ENCODE assay signal across 16 cellular contexts in genomic region chr1:6495041-6495441, GRCh38. TPM values are rescaled to one million over a fixed set of nuclear protein-coding genes. Genes with fewer than 3 reads are reported as not detected.
DNase-seq lines count a peak whose midpoint lies in the region; ATAC-seq, FAIRE-seq and TF ChIP-seq lines count a peak whose summit lies in the region.
"Had no signal": no experiment of that assay in that cellular context is flagged by ENCODE, and none has a peak within 500 bp of the region (broad histone marks: within the 10 kb centered on the region; RNA-seq: fewer than 3 reads in every experiment).

No MANE protein-coding gene starts in this region.

- ATAC-seq in CD4-positive, alpha-beta T cell (ENCODE audit: poor library complexity), result peak; percentile 15

- CTCF ChIA-PET in CD4-positive, alpha-beta T cell (lab: Charles Lee), result interaction anchor here (1.2 to 1.7 kb wide), 2 partner anchors 9 to 151 kb away, joined by 3 read pairs; no protein-coding TSS in a partner anchor
- CTCF ChIA-PET in H1 (lab: Charles Lee; ENCODE audit: partially characterized antibody), result interaction anchor here (1.2 to 7.5 kb wide), 6 partner anchors 9 to 57 kb away, joined by 4 to 60 read pairs (median 6); no protein-coding TSS in a partner anchor
- CTCF ChIA-PET in CD4-positive, alpha-beta memory T cell (lab: Charles Lee; ENCODE audit: partially characterized antibody), result interaction anchor here (1.1 to 12.4 kb wide), 4 partner anchors 9 to 152 kb away, joined by 4 to 158 read pairs (median 4); no protein-coding TSS in a partner anchor

- H2BK12ac ChIP-seq in H1 (ENCODE audit: low read depth, low read length), result no peak overlapping the region; the same call in 1 of the 2 replicates

- H3K56ac ChIP-seq in H1 (replicated peaks; ENCODE audit: insufficient read length, low read depth, low read length), result no peak overlapping the region

- no peak for FAIRE-seq in H1 (lab: Jason Lieb, UNC)
- FAIRE-seq: TTC549 had no signal

- peak; percentile 66 for DNase-seq in BE2C
- DNase-seq in CD4-positive, alpha-beta T cell, result no peak
- peak; percentile 80 for DNase-seq in NCI-H2171 treated with DMSO at 0.1 percent for 48 hours (lab: John Stamatoyannopoulos, UW)
- no peak for DNase-seq in H1 (ENCODE audit: low read depth in 1 of 2, low spot score in 2 of 2)
- no peak for DNase-seq in NCI-H748 treated with DMSO at 0.1 percent for 48 hours (lab: John Stamatoyannopoulos, UW)
- no peak for DNase-seq in CD4-positive, alpha-beta memory T cell
- no peak for DNase-seq in T-helper 1 cell
- DNase-seq: activated CD4-positive, alpha-beta T cell treated with anti-CD3 and anti-CD28 coated beads, Interleukin-2, amount 50 U/mL, for 48 hours; cortex of kidney; kidney glomerular epithelial cell; NCI-H2029 treated with DMSO at 0.1 percent for 48 hours had no signal

- H3K27me3 Mint-ChIP-seq in CD4-positive, alpha-beta T cell, result peaks cover 4% of the 10 kb centered on the region
- H3K27me3 Mint-ChIP-seq in CD4-positive, alpha-beta memory T cell, result peaks cover 0 to 1% of the 10 kb centered on the region in 2 donors

- no peaks in the 10 kb centered on the region for H3K9me3 Mint-ChIP-seq in CD4-positive, alpha-beta T cell
- H3K9me3 Mint-ChIP-seq in CD4-positive, alpha-beta memory T cell, result no peaks in the 10 kb centered on the region

- H3K4me2 ChIP-seq in H1 (ENCODE audit: insufficient read depth in 1 of 2, low read depth in 2 of 2, low read length in 2 of 2), result peak overlapping the region; percentile 1 to 87; a peak in 1 of 4 replicates
- H3K4me2 ChIP-seq: KMS-11 had no signal

- H3K27me3 ChIP-seq in BE2C (no peaks in the 10 kb centered on the region), H1 (replicated peaks in 1 of 4; ENCODE audit: control insufficient read depth in 3 of 4, extremely low read depth in 1 of 4, insufficient read depth in 3 of 4, low read length in 3 of 4) (peaks cover 0 to 31% (median 20%) of the 10 kb centered on the region in 4 experiments; a peak in 5 of 7 replicates)
- H3K27me3 ChIP-seq in CD4-positive, alpha-beta T cell (ENCODE audit: control insufficient read depth, insufficient read depth, low read length), result no peaks in the 10 kb centered on the region
- no peaks in the 10 kb centered on the region for H3K27me3 ChIP-seq in CD4-positive, alpha-beta memory T cell (ENCODE audit: insufficient read depth, low read length)
- H3K27me3 ChIP-seq: vagina had no signal

- H2AK5ac ChIP-seq in H1 (ENCODE audit: low read depth, low read length), result no peak overlapping the region

- H3K36me3 ChIP-seq in BE2C, result no peaks in the 10 kb centered on the region
- H3K36me3 ChIP-seq in H1 (ENCODE audit: control insufficient read depth in 2 of 4, insufficient read depth in 4 of 4, low read length in 3 of 4), result no peaks in the 10 kb centered on the region
- H3K36me3 ChIP-seq in CD4-positive, alpha-beta memory T cell (ENCODE audit: insufficient read depth, low read length), result no peaks in the 10 kb centered on the region
- H3K36me3 ChIP-seq: esophagus muscularis mucosa, SJSA1, vagina had no signal

- peaks cover 40% of the 10 kb centered on the region for H3K4me1 Mint-ChIP-seq in CD4-positive, alpha-beta T cell (ENCODE audit: low read depth)
- H3K4me1 Mint-ChIP-seq in CD4-positive, alpha-beta memory T cell, result peaks cover 19 to 50% (median 35%) of the 10 kb centered on the region in 4 donors

- H3K4me3 ChIP-seq in BE2C (ENCODE audit: low read depth, low read length) (no peak overlapping the region), H1 (ENCODE audit: extremely low read depth in 1 of 4, insufficient read depth in 2 of 4, low read depth in 3 of 4, low read length in 4 of 4) (no peak overlapping the region)
- no peak overlapping the region for H3K4me3 ChIP-seq in CD4-positive, alpha-beta memory T cell (ENCODE audit: low read length in 2 of 2)
- H3K4me3 ChIP-seq: esophagus muscularis mucosa, SJSA1, vagina had no signal

- no peak overlapping the region for H3K23ac ChIP-seq in H1 (ENCODE audit: insufficient read length)

- H4K8ac ChIP-seq in H1 (ENCODE audit: extremely low read depth, insufficient read depth, low read length), result no peak overlapping the region; the same call in 1 of the 2 replicates

- H3K18ac ChIP-seq in H1 (ENCODE audit: extremely low read depth, low read length), result no peak overlapping the region

- H3K4me3 Mint-ChIP-seq in CD4-positive, alpha-beta T cell, result no peak overlapping the region
- H3K4me3 Mint-ChIP-seq in CD4-positive, alpha-beta memory T cell, result no peak overlapping the region

- no peak overlapping the region for H3K27ac Mint-ChIP-seq in CD4-positive, alpha-beta T cell
- H3K27ac Mint-ChIP-seq in CD4-positive, alpha-beta memory T cell, result peak overlapping the region in 1 of 7 donors; percentile 30

- H4K5ac ChIP-seq in H1 (ENCODE audit: insufficient read length, low read depth, low read length), result no peak overlapping the region

- H2BK15ac ChIP-seq in H1 (ENCODE audit: low read length), result no peak overlapping the region

- POLR2A ChIA-PET in CD4-positive, alpha-beta T cell (lab: Charles Lee), result no interaction called here
- POLR2A ChIA-PET in H1 (lab: Charles Lee; ENCODE audit: partially characterized antibody), result interaction anchor here (1.3 kb wide), 1 partner anchor 59 kb away, joined by 4 read pairs; the partner anchor contains the start of gene NOL9
- POLR2A ChIA-PET in CD4-positive, alpha-beta memory T cell (lab: Charles Lee; ENCODE audit: partially characterized antibody), result interaction anchor here (1.8 kb wide), 1 partner anchor 59 kb away, joined by 5 read pairs; the partner anchor contains the start of gene NOL9

- peaks cover 19% of the 10 kb centered on the region; the same call in 1 of the 2 replicates for H3K23me2 ChIP-seq in H1 (ENCODE audit: low read depth, low read length)

- no peak overlapping the region for H3K14ac ChIP-seq in H1 (ENCODE audit: insufficient read length)

- H3K79me1 ChIP-seq in H1 (ENCODE audit: low read depth, low read length), result no peaks in the 10 kb centered on the region; the same call in 1 of the 2 replicates

- no peak overlapping the region for H2BK5ac ChIP-seq in H1 (ENCODE audit: low read depth, low read length)

- H3K36me3 Mint-ChIP-seq in CD4-positive, alpha-beta T cell (ENCODE audit: low read depth), result no peaks in the 10 kb centered on the region
- H3K36me3 Mint-ChIP-seq in CD4-positive, alpha-beta memory T cell, result peaks cover 0 to 2% of the 10 kb centered on the region in 2 donors

- TF ChIP-seq RAD21 in H1 (IDR thresholded peaks at IDR 0.05 in 1 of 2, conservative IDR thresholded peaks at IDR 0.05 in 1 of 2; ENCODE audit: low read depth in 2 of 2, low read length in 2 of 2), result no peak

- no peak overlapping the region for H2BK20ac ChIP-seq in H1 (ENCODE audit: low read length)

- H3K9me3 ChIP-seq in BE2C (no peaks in the 10 kb centered on the region), H1 (ENCODE audit: insufficient read depth in 2 of 2, low read depth in 1 of 2, low read length in 1 of 2) (no peaks in the 10 kb centered on the region)
- no peaks in the 10 kb centered on the region for H3K9me3 ChIP-seq in CD4-positive, alpha-beta T cell (ENCODE audit: control insufficient read depth, low read length)
- no peaks in the 10 kb centered on the region for H3K9me3 ChIP-seq in CD4-positive, alpha-beta memory T cell (ENCODE audit: control insufficient read depth in 1 of 2, low read length in 2 of 2)
- H3K9me3 ChIP-seq: esophagus muscularis mucosa, SJSA1, vagina had no signal

- H3K79me2 ChIP-seq in H1 (ENCODE audit: control insufficient read depth in 1 of 2, insufficient read depth in 2 of 2, low read length in 2 of 2), result no peaks in the 10 kb centered on the region

- TF ChIP-seq POLR2A in H1 (IDR thresholded peaks at IDR 0.05; ENCODE audit: control extremely low read depth in 1 of 2, low read depth in 2 of 2, low read length in 2 of 2), result no peak

- no peak for TF ChIP-seq CTCF in BE2C (IDR thresholded peaks at IDR 0.05; ENCODE audit: low read depth, low read length)
- no peak for TF ChIP-seq CTCF in CD4-positive, alpha-beta T cell (IDR thresholded peaks at IDR 0.05)
- no peak for TF ChIP-seq CTCF in H1 (IDR thresholded peaks at IDR 0.05; ENCODE audit: control extremely low read depth in 1 of 3, insufficient read depth in 1 of 3, low read depth in 1 of 3, low read length in 3 of 3)

- H3K4ac ChIP-seq in H1 (replicated peaks; ENCODE audit: insufficient read length, low read depth, low read length), result no peak overlapping the region

- no peak overlapping the region for H3K9ac ChIP-seq in H1 (replicated peaks in 1 of 4; ENCODE audit: extremely low read depth in 1 of 4, low read depth in 3 of 4, low read length in 3 of 4)
- H3K9ac ChIP-seq: KMS-11 had no signal

- H4K20me1 ChIP-seq in H1 (replicated peaks in 1 of 2; ENCODE audit: control insufficient read depth in 1 of 2, insufficient read depth in 2 of 2, low read length in 2 of 2), result peaks cover 4% of the 10 kb centered on the region in 2 experiments

- H3K4me1 ChIP-seq in BE2C, result no peaks in the 10 kb centered on the region; the same call in 1 of the 2 replicates
- H3K4me1 ChIP-seq in H1 (replicated peaks in 1 of 4; ENCODE audit: control insufficient read depth in 3 of 4, insufficient read depth in 4 of 4, low read length in 3 of 4), result peaks cover 0 to 37% (median 23%) of the 10 kb centered on the region in 4 experiments; a peak in 6 of 7 replicates
- peaks cover 28% of the 10 kb centered on the region for H3K4me1 ChIP-seq in CD4-positive, alpha-beta memory T cell (ENCODE audit: insufficient read depth, low read length)

- TF ChIP-seq EP300 in H1 (IDR thresholded peaks at IDR 0.05; ENCODE audit: borderline replicate concordance in 1 of 2, low read depth in 2 of 2, low read length in 2 of 2), result no peak

- no peak overlapping the region for H2BK120ac ChIP-seq in H1 (replicated peaks; ENCODE audit: low read depth, low read length)

- H3K27ac ChIP-seq in CD4-positive, alpha-beta T cell (ENCODE audit: low read depth, low read length), result no peak overlapping the region
- no peak overlapping the region for H3K27ac ChIP-seq in H1 (ENCODE audit: low read depth, low read length)
- no peak overlapping the region for H3K27ac ChIP-seq in CD4-positive, alpha-beta memory T cell (ENCODE audit: low read depth, low read length)
- H3K27ac ChIP-seq: esophagus muscularis mucosa, KMS-11, SJSA1, vagina had no signal

- intact Hi-C loops in CD4-positive, alpha-beta T cell (cut with DNase I, micrococcal nuclease), result no loop called here
- intact Hi-C loops in CD4-positive, alpha-beta memory T cell (cut with micrococcal nuclease), result no loop called here

- WGBS in H1 (ENCODE audit: extremely low coverage in 1 of 2, insufficient coverage in 1 of 2, insufficient read length in 1 of 2, insufficient replicate concordance in 2 of 2, low coverage in 1 of 2, low lambda C conversion rate in 2 of 2, missing lambda C conversion rate in 1 of 2), 2 experiments, result 70% methylated on average over 11 of the region's 13 CpGs; no CpG with 5 or more reads in 1 of the 2 experiments

- no peak overlapping the region for H4K91ac ChIP-seq in H1 (replicated peaks; ENCODE audit: insufficient read length, low read length)

- no peak overlapping the region for H2AFZ ChIP-seq in H1 (ENCODE audit: low read length)

RNA-seq across cellular contexts. Expression of gene PLEKHG5, which starts 3.6 kb away (rescaled TPM):
- 14.3 TPM for polyA plus RNA-seq in BE2C (2012; ENCODE audit: insufficient read depth, insufficient read length, low read depth)
- 1 to 10 TPM; 5.0 to 6.1 TPM for total RNA-seq in CD4-positive, alpha-beta T cell
- 12.5 and 13.8 TPM in 2 replicates for total RNA-seq in H1 (2021; fragmentation: NEBNext Ultra II Directional; extraction: Animal tissue kit (Norgen Biotek cat#: 25700))
- polyA plus RNA-seq in H1 (2011; rRNA removed), result 10.4 and 16.8 TPM in 2 replicates
- 12.2 TPM for polyA plus RNA-seq in H1 (2011; cell fraction: cytosol; rRNA removed)
- polyA plus RNA-seq in H1 (2011; cell fraction: nucleus; rRNA removed), result 72.0 TPM
- 8.2 to 19.5 TPM (median 15.5 TPM) in 4 replicates for polyA plus RNA-seq in H1 (2012, experiment 1 of 2)
- 7.7 TPM for polyA plus RNA-seq in H1 (2012, experiment 2 of 2)
- polyA plus RNA-seq in H1 (2013, experiment 1 of 2), result 12.4 TPM
- polyA plus RNA-seq in H1 (2013, experiment 2 of 2), result 11.4 TPM
- polyA minus RNA-seq in H1 (2011; rRNA and poly(A)+ RNA removed), result 4.7 TPM in 2 replicates
- polyA minus RNA-seq in H1 (2011; cell fraction: cytosol; rRNA and poly(A)+ RNA removed), result 6.5 TPM
- polyA minus RNA-seq in H1 (2011; cell fraction: nucleus; rRNA and poly(A)+ RNA removed), result 14.6 TPM
- 10 to 100 TPM; 10.4 to 11.8 TPM for total RNA-seq in CD4-positive, alpha-beta memory T cell
- polyA plus RNA-seq in CD4-positive, alpha-beta memory T cell, result 1 to 10 TPM; 1.7 to 2.0 TPM

RNA-seq across cellular contexts. Expression of gene TNFRSF25, which starts 29.1 kb away (rescaled TPM):
- 6.8 TPM for polyA plus RNA-seq in BE2C (2012; ENCODE audit: insufficient read depth, insufficient read length, low read depth)
- 100 to 1,000 TPM; 220 to 225 TPM for total RNA-seq in CD4-positive, alpha-beta T cell
- total RNA-seq in H1 (2021; fragmentation: NEBNext Ultra II Directional; extraction: Animal tissue kit (Norgen Biotek cat#: 25700)), result 9.3 and 10.7 TPM in 2 replicates
- polyA plus RNA-seq in H1 (2011; rRNA removed), result 19.5 and 26.1 TPM in 2 replicates
- 20.6 TPM for polyA plus RNA-seq in H1 (2011; cell fraction: cytosol; rRNA removed)
- 116 TPM for polyA plus RNA-seq in H1 (2011; cell fraction: nucleus; rRNA removed)
- 7.8 to 20.0 TPM (median 18.8 TPM) in 4 replicates for polyA plus RNA-seq in H1 (2012, experiment 1 of 2)
- polyA plus RNA-seq in H1 (2012, experiment 2 of 2), result 8.1 TPM
- 11.1 TPM for polyA plus RNA-seq in H1 (2013, experiment 1 of 2)
- 9.8 TPM for polyA plus RNA-seq in H1 (2013, experiment 2 of 2)
- polyA minus RNA-seq in H1 (2011; rRNA and poly(A)+ RNA removed), result 3.1 and 3.9 TPM in 2 replicates
- polyA minus RNA-seq in H1 (2011; cell fraction: cytosol; rRNA and poly(A)+ RNA removed), result 4.1 TPM
- 9.6 TPM for polyA minus RNA-seq in H1 (2011; cell fraction: nucleus; rRNA and poly(A)+ RNA removed)
- 100 to 1,000 TPM; 392 to 415 TPM for total RNA-seq in CD4-positive, alpha-beta memory T cell
- polyA plus RNA-seq in CD4-positive, alpha-beta memory T cell, result 10 to 100 TPM; 28.9 to 60.7 TPM

RNA-seq across cellular contexts. Expression of gene NOL9, which starts 59.3 kb away (rescaled TPM):
- 4.9 TPM for polyA plus RNA-seq in BE2C (2012; ENCODE audit: insufficient read depth, insufficient read length, low read depth)
- 10 to 100 TPM; 52.3 to 54.1 TPM for total RNA-seq in CD4-positive, alpha-beta T cell
- total RNA-seq in H1 (2021; fragmentation: NEBNext Ultra II Directional; extraction: Animal tissue kit (Norgen Biotek cat#: 25700)), result 38.1 and 42.9 TPM in 2 replicates
- polyA plus RNA-seq in H1 (2011; rRNA removed), result 11.6 and 17.1 TPM in 2 replicates
- polyA plus RNA-seq in H1 (2011; cell fraction: cytosol; rRNA removed), result 14.3 TPM
- 13.0 TPM for polyA plus RNA-seq in H1 (2011; cell fraction: nucleus; rRNA removed)
- polyA plus RNA-seq in H1 (2012, experiment 1 of 2), result 7.7 to 13.4 TPM (median 9.7 TPM) in 4 replicates
- 3.5 TPM for polyA plus RNA-seq in H1 (2012, experiment 2 of 2)
- polyA plus RNA-seq in H1 (2013, experiment 1 of 2), result 14.9 TPM
- 14.8 TPM for polyA plus RNA-seq in H1 (2013, experiment 2 of 2)
- 30.9 and 33.2 TPM in 2 replicates for polyA minus RNA-seq in H1 (2011; rRNA and poly(A)+ RNA removed)
- polyA minus RNA-seq in H1 (2011; cell fraction: cytosol; rRNA and poly(A)+ RNA removed), result 20.6 TPM
- polyA minus RNA-seq in H1 (2011; cell fraction: nucleus; rRNA and poly(A)+ RNA removed), result 40.2 TPM
- total RNA-seq in CD4-positive, alpha-beta memory T cell, result 10 to 100 TPM; 59.9 to 60.9 TPM
- 10 to 100 TPM; 12.7 to 32.6 TPM for polyA plus RNA-seq in CD4-positive, alpha-beta memory T cell

Comparison
In these comparisons a context has a peak if more than half of its experiments do, and no peak if none do; other contexts are left out.
1. DNase-seq: peak in BE2C (single experiment) and NCI-H2171 treated with DMSO at 0.1 percent for 48 hours (single experiment); none in CD4-positive, alpha-beta T cell (0 of 10), H1 (0 of 2), NCI-H748 treated with DMSO at 0.1 percent for 48 hours (single experiment), CD4-positive, alpha-beta memory T cell (0 of 5) and T-helper 1 cell (0 of 5).
2. RNA of gene TNFRSF25, which starts 29.1 kb away (total RNA-seq): 392 to 415 TPM in CD4-positive, alpha-beta memory T cell and 220 to 225 TPM in CD4-positive, alpha-beta T cell; 9.3 to 10.7 TPM in H1; every median in the first group is over 10 times any median in the second.